Comparison of ENCODE assay signal across 1 cellular context in the genomic region with DNA sequence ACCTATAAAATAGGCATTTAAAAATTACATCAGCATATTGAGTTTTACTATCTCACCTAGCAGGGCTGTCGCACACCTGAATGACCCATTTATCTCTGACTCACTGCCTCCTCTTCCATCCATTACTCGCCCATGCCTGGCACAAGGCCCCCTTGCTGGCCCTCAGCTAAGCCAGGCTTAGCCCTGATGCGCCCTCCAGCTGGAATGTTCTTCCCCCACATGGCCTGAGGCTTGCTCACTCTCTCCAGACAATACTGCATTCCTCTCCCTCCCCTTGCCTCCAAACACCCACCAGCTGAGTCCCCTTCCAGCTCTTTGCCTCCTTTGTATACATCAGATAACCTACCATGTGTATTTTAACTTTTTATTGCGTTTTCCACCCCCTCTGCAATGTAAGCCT.
A peak's percentile ranks its signal among the peaks of the same experiment; 100 is the strongest.
TF ChIP-seq lines count a peak whose summit lies in the region.

No MANE protein-coding gene starts in this region.

TF ChIP-seq in H1, 55 proteins besides CTCF, POLR2A, EP300 and RAD21:
- peak; percentile 94 for TF ChIP-seq TEAD4 (IDR thresholded peaks at IDR 0.05; ENCODE audit: low read depth, low read length)
- TF ChIP-seq JUND (IDR thresholded peaks at IDR 0.05; ENCODE audit: low read length): peak; percentile 21; the same call in 1 of the 2 replicates
- no peak for TF ChIP-seq SRF (IDR thresholded peaks at IDR 0.05; ENCODE audit: low read depth, low read length)
- no peak for TF ChIP-seq KDM4A (IDR thresholded peaks at IDR 0.05; ENCODE audit: low read depth, low read length, severe bottlenecking)
- TF ChIP-seq GABPA (IDR thresholded peaks at IDR 0.05; ENCODE audit: borderline replicate concordance, insufficient read depth, low read length): no peak
- TF ChIP-seq SP1 (IDR thresholded peaks at IDR 0.05; ENCODE audit: low read depth, low read length): 0 out of 2 replicates have a peak, but pooled peaks have one; percentile 30
- TF ChIP-seq NRF1 (IDR thresholded peaks at IDR 0.05; ENCODE audit: low read depth, low read length): no peak
- no peak for TF ChIP-seq TAF7 (optimal IDR thresholded peaks at IDR 0.05; ENCODE audit: borderline replicate concordance, low read depth, low read length)
- peak; percentile 32; the same call in 1 of the 2 replicates for TF ChIP-seq RBBP5 (IDR thresholded peaks at IDR 0.05; ENCODE audit: borderline replicate concordance, low read depth, low read length)
- no peak for TF ChIP-seq SIX5 (IDR thresholded peaks at IDR 0.05; ENCODE audit: low read depth, low read length)
- TF ChIP-seq, protein P1, sequence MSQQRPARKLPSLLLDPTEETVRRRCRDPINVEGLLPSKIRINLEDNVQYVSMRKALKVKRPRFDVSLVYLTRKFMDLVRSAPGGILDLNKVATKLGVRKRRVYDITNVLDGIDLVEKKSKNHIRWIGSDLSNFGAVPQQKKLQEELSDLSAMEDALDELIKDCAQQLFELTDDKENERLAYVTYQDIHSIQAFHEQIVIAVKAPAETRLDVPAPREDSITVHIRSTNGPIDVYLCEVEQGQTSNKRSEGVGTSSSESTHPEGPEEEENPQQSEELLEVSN (IDR thresholded peaks at IDR 0.05): 0 out of 2 replicates have a peak, but pooled peaks have one; percentile 33
- 0 out of 2 replicates have a peak, but pooled peaks have one; percentile 12 for TF ChIP-seq YY1 (IDR thresholded peaks at IDR 0.05; ENCODE audit: low read depth, low read length)
- no peak for TF ChIP-seq TBP (IDR thresholded peaks at IDR 0.05; ENCODE audit: low read depth, low read length)
- no peak for TF ChIP-seq JUN (IDR thresholded peaks at IDR 0.05; ENCODE audit: low read depth, low read length)
- 0 out of 2 replicates have a peak, but pooled peaks have one; percentile 43 for TF ChIP-seq TCF12 (IDR thresholded peaks at IDR 0.05; ENCODE audit: low read depth, low read length)
- TF ChIP-seq, protein P2, sequence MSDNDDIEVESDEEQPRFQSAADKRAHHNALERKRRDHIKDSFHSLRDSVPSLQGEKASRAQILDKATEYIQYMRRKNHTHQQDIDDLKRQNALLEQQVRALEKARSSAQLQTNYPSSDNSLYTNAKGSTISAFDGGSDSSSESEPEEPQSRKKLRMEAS (IDR thresholded peaks at IDR 0.05): peak; percentile 85
